ENCODE assay signal across 5 cellular contexts in the genomic region with DNA sequence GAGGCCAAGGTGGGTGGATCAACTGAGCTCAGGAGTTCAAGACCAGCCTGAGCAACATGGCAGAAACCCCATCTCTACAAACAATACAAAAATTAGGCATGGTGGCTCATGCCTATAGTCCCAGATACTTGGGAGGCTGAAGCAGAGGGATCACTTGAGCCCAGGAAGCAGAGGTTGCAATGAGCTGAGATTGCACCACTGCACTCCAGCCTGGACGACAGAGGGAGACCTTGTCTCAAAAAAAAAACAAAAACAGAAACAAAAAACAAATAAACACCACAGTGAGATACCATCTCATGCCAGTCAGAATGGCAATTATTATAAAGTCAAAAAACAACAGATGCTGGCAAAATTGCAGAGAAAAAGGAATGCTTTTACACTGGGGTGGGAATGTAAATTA.
DNase-seq lines count a peak whose midpoint lies in the region; ATAC-seq, FAIRE-seq and TF ChIP-seq lines count a peak whose summit lies in the region.
"Not testable (repeated sequence)": the region's sequence is repeated elsewhere in the genome, so short reads cannot be mapped to it uniquely, and the experiment has no call there.

No MANE protein-coding gene starts in this region.

- not testable (repeated sequence) for H3K27me3 ChIP-seq in MM.1S (replicated peaks; ENCODE audit: insufficient read depth, low read length); OCI-LY1 (ENCODE audit: insufficient read depth, low read length); HepG2 (ENCODE audit: control insufficient read depth in 1 of 2, insufficient read depth in 2 of 2, low read length in 2 of 2)

- not testable (repeated sequence) for H3K9me3 ChIP-seq in MM.1S (replicated peaks; ENCODE audit: insufficient read depth, low read length); OCI-LY1 (ENCODE audit: low read length); HepG2 (ENCODE audit: low read length)

- not testable (repeated sequence) for H3K4me1 ChIP-seq in MM.1S (ENCODE audit: low read length); OCI-LY1 (ENCODE audit: insufficient read depth, low read length, severe bottlenecking)
- peaks cover 12% of the 10 kb centered on the region for H3K4me1 ChIP-seq in HepG2 (ENCODE audit: insufficient read depth, low read length)

- H3K9ac ChIP-seq in MM.1S (ENCODE audit: low read length); OCI-LY1 (ENCODE audit: low read length); HepG2 (ENCODE audit: insufficient read depth, low read depth, low read length): not testable (repeated sequence)

- H3K27ac ChIP-seq in MM.1S (ENCODE audit: low read length); OCI-LY1 (ENCODE audit: low read depth, low read length, poor library complexity, severe bottlenecking); HepG2 (ENCODE audit: extremely low read length, insufficient read depth, low read length): not testable (repeated sequence)

- TF ChIP-seq POLR2A in HepG2 (IDR thresholded peaks at IDR 0.05; ENCODE audit: insufficient read depth in 1 of 2, low read depth in 2 of 2, low read length in 2 of 2) = not testable (repeated sequence)

- TF ChIP-seq CTCF in LNCAP (IDR thresholded peaks at IDR 0.05) (peak; percentile 55), MM.1S (IDR thresholded peaks at IDR 0.05; ENCODE audit: low read length) (peak; percentile 38), OCI-LY1 (IDR thresholded peaks at IDR 0.05; ENCODE audit: low read length) (peak; percentile 17; the same call in 1 of the 2 replicates)
- TF ChIP-seq CTCF in HepG2 (CRISPR knock-in tag; IDR thresholded peaks at IDR 0.05) = not testable (repeated sequence)

- not testable (repeated sequence) for H3K36me3 ChIP-seq in MM.1S (replicated peaks; ENCODE audit: insufficient read depth, low read length); OCI-LY1 (ENCODE audit: insufficient read depth, low read length); HepG2 (replicated peaks in 1 of 2; ENCODE audit: control insufficient read depth in 1 of 2, insufficient read depth in 2 of 2, low read length in 2 of 2)

- TF ChIP-seq EP300 in HepG2 (IDR thresholded peaks at IDR 0.05; ENCODE audit: low read depth in 2 of 2, low read length in 2 of 2); HepG2 (CRISPR knock-in tag; IDR thresholded peaks at IDR 0.05; ENCODE audit: borderline replicate concordance): not testable (repeated sequence)

- not testable (repeated sequence) for ATAC-seq in HepG2

- intact Hi-C loops in HepG2 (cut with micrococcal nuclease; ENCODE audit: unreplicated experiment) = loop anchor here (10.0 kb wide), 1 partner anchor 239 kb away; no protein-coding TSS in a partner anchor
- intact Hi-C loops in posterior vena cava (cut with DNase I) = not testable (repeated sequence)

- BruUV-seq in HepG2 (replicated peaks; lab: Mats Ljungman, UMichigan) = not testable (repeated sequence)

- not testable (repeated sequence) for H3K9me2 ChIP-seq in MM.1S (replicated peaks; ENCODE audit: insufficient read depth, low read length); OCI-LY1 (ENCODE audit: low read depth, low read length)

- DNase-seq in MM.1S; HepG2 (ENCODE audit: low spot score): not testable (repeated sequence)
- peak; percentile 35 for DNase-seq in posterior vena cava (ENCODE audit: low spot score)

- H3K4me3 ChIP-seq in MM.1S (ENCODE audit: low read length); OCI-LY1 (ENCODE audit: low read depth, low read length, poor library complexity, severe bottlenecking); HepG2 (replicated peaks in 1 of 3; ENCODE audit: insufficient read depth in 1 of 3, low read depth in 2 of 3, low read length in 3 of 3): not testable (repeated sequence)

- CTCF ChIA-PET in HepG2 (lab: Yijun Ruan, JAX; ENCODE audit: low intra/inter-chr PET ratio, low total read pairs) = not testable (repeated sequence)

- not testable (repeated sequence) for H4K20me1 ChIP-seq in MM.1S (ENCODE audit: insufficient read depth, low read length); OCI-LY1 (ENCODE audit: insufficient read depth, low read length); HepG2 (ENCODE audit: insufficient read depth, low read length)

- FAIRE-seq in HepG2 (lab: Jason Lieb, UNC) = not testable (repeated sequence)

- H3K4me2 ChIP-seq in MM.1S (ENCODE audit: low read depth, low read length); OCI-LY1 (ENCODE audit: low read length); HepG2 (ENCODE audit: low read depth, low read length): not testable (repeated sequence)

- not testable (repeated sequence) for H3F3A ChIP-seq in MM.1S (ENCODE audit: insufficient read depth, low read length); OCI-LY1 (ENCODE audit: insufficient read depth, low read length)

- POLR2A ChIA-PET in HepG2 (lab: Yijun Ruan, JAX) = not testable (repeated sequence)

- in situ Hi-C loops in HepG2 (cut with HindIII; ENCODE audit: extremely low pct_ligation_motif_present, low pct_unique_long_range_greater_than_20kb) = not testable (repeated sequence)

- not testable (repeated sequence) for H3K79me2 ChIP-seq in MM.1S (ENCODE audit: low read length); OCI-LY1 (ENCODE audit: insufficient read depth, low read length); HepG2 (ENCODE audit: insufficient read depth, low read length)

- TF ChIP-seq RAD21 in HepG2 (CRISPR knock-in tag; IDR thresholded peaks at IDR 0.05) = not testable (repeated sequence)

- WGBS in HepG2 (ENCODE audit: low lambda C conversion rate) = 0% methylated on average over 1 of the region's 1 CpG

- H2AFZ ChIP-seq in MM.1S (ENCODE audit: low read length); OCI-LY1 (ENCODE audit: low read length); HepG2 (ENCODE audit: low read length): not testable (repeated sequence)

TF ChIP-seq in HepG2, 621 proteins besides CTCF, POLR2A, EP300 and RAD21:
- peak; percentile 13; the same call in 1 of the 2 replicates for TF ChIP-seq STAG1 (CRISPR knock-in tag; IDR thresholded peaks at IDR 0.05)
